In the genomic region with DNA sequence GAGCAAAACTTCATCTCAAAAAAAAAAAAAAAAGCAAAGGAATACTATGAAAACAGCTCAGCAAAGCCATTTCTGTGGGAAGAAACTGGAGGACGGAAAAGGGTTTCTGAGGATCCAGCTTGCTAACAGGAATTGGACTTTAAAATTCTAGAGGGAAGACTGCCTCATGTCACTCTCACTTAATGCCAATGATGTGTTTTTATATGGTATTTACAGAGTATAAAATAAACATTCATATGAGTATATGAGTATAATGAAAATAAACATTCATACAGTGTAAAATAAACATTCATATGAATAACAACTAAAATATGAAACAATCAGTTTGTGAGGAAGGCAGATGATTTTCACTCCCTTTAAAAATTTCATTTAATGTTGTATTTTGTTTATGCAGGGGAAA, we compare ENCODE assay signal across 2 cellular contexts.
TF ChIP-seq lines count a peak whose summit lies in the region.

No MANE protein-coding gene starts in this region.

TF ChIP-seq in A549, 52 proteins besides CTCF, POLR2A, EP300 and RAD21 (continued from another document):
- no peak for TF ChIP-seq RFX5 (IDR thresholded peaks at IDR 0.05)
- TF ChIP-seq JUNB (IDR thresholded peaks at IDR 0.05), result no peak
- TF ChIP-seq, protein P1, sequence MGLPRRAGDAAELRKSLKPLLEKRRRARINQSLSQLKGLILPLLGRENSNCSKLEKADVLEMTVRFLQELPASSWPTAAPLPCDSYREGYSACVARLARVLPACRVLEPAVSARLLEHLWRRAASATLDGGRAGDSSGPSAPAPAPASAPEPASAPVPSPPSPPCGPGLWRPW (IDR thresholded peaks at IDR 0.05), result no peak

TF ChIP-seq in IMR-90, 13 proteins besides CTCF, POLR2A, EP300 and RAD21:
- TF ChIP-seq NFE2L2 (IDR thresholded peaks at IDR 0.05; ENCODE audit: low read depth, low read length) (no peak), SMC3 (IDR thresholded peaks at IDR 0.05; ENCODE audit: low read depth, low read length) (no peak), MAZ (IDR thresholded peaks at IDR 0.05; ENCODE audit: borderline replicate concordance, low read depth, low read length) (no peak), CHD1 (IDR thresholded peaks at IDR 0.05; ENCODE audit: low read depth, low read length) (no peak)
TF ChIP-seq in IMR-90: peak in this region for 0.
